Comparison of ENCODE assay signal across 28 cellular contexts in the genomic region with DNA sequence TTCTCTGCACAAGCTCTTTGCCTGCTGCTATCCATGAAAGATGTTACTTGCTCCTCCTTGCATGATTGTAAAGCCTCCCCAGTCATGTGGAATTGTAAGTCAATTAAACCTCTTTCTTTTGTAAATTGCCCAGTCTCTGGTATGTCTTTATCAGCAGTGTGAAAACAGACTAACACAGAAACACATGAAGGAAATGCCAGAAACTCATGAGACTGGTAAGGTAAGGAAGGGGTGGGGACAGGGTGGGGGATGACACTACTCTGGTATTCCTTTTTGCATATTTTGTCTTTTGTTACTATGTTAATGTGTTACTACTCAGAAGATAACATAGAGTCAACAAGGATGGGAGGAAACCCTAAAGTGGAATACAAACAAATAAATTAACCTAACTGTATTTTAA.
"Had no signal": no experiment of that assay in that cellular context is flagged by ENCODE, and none has a peak within 500 bp of the region (broad histone marks: within the 10 kb centered on the region; RNA-seq: fewer than 3 reads in every experiment).

No MANE protein-coding gene starts in this region.

- H3K9ac ChIP-seq: neural progenitor cell, parathyroid adenoma had no signal

- H3K36me3 ChIP-seq: neural progenitor cell had no signal

- H3K79me2 ChIP-seq: hepatocyte, parathyroid adenoma had no signal

- H3K4me1 Mint-ChIP-seq: nephron; neural progenitor cell; stimulated activated naive B cell treated with anti-CD40 and anti-IgM and Interleukin-4, amounts not matched to agents 10 μg/mL and 1 μg/mL and 100 μg/mL, for 72 hours had no signal

- H3K27me3 ChIP-seq: colonic mucosa, esophagus muscularis mucosa, foreskin keratinocyte, gastroesophageal sphincter, heart left ventricle, hepatocyte, neural progenitor cell, right lobe of liver, tibial nerve, vagina had no signal

- H3K4me2 ChIP-seq: hepatocyte, neural progenitor cell had no signal

- H3K4me1 ChIP-seq: colonic mucosa, esophagus muscularis mucosa, foreskin keratinocyte, gastroesophageal sphincter, heart left ventricle, neural progenitor cell, parathyroid adenoma, right lobe of liver, tibial nerve, vagina had no signal

- H3K27ac Mint-ChIP-seq: dendritic cell treated with granulocyte-macrophage colony-stimulating factor and Interleukin-4, amounts not matched to agents 40 ng/mL and 50 ng/mL, for 4 days; naive thymus-derived CD4-positive, alpha-beta T cell; nephron; neural progenitor cell; progenitor cell of endocrine pancreas; stimulated activated naive B cell treated with anti-CD40 and anti-IgM and Interleukin-4, amounts not matched to agents 10 μg/mL and 1 μg/mL and 100 μg/mL, for 72 hours; stimulated activated naive CD8-positive, alpha-beta T cell treated with anti-CD3 and anti-CD28 coated beads, Interleukin-15, Interleukin-2, amounts not matched to agents 100 ng/mL and 50 ng/mL, for 24 hours had no signal

- H3K27me3 Mint-ChIP-seq: dendritic cell treated with granulocyte-macrophage colony-stimulating factor and Interleukin-4, amounts not matched to agents 40 ng/mL and 50 ng/mL, for 4 days; naive thymus-derived CD4-positive, alpha-beta T cell; progenitor cell of endocrine pancreas; stimulated activated naive B cell treated with anti-CD40 and anti-IgM and Interleukin-4, amounts not matched to agents 10 μg/mL and 1 μg/mL and 100 μg/mL, for 72 hours; stimulated activated naive CD8-positive, alpha-beta T cell treated with anti-CD3 and anti-CD28 coated beads, Interleukin-15, Interleukin-2, amounts not matched to agents 100 ng/mL and 50 ng/mL, for 24 hours had no signal

- H3K9me3 ChIP-seq: colonic mucosa, esophagus muscularis mucosa, gastroesophageal sphincter, right lobe of liver, thoracic aorta, vagina had no signal

- FAIRE-seq: endothelial cell of umbilical vein, small intestine had no signal

- H3K27ac ChIP-seq: colonic mucosa, esophagus muscularis mucosa, foreskin keratinocyte, gastroesophageal sphincter, heart left ventricle, hepatocyte, neural progenitor cell, parathyroid adenoma, right lobe of liver, thoracic aorta, tibial nerve, vagina had no signal

- DNase-seq: colonic mucosa; effector CD8-positive, alpha-beta T cell; foreskin keratinocyte; heart left ventricle; kidney; mesenchymal stem cell; midbrain; naive thymus-derived CD4-positive, alpha-beta T cell; right lobe of liver; small intestine; stimulated activated CD4-positive, alpha-beta T cell treated with anti-CD3 and anti-CD28 coated beads, Interleukin-15, amount 100 ng/mL, for 24 hours; stimulated activated CD4-positive, alpha-beta T cell treated with anti-CD3 and anti-CD28 coated beads, Interleukin-2, amount 100 ng/mL, for 48 hours; stimulated activated naive B cell treated with anti-CD40 and anti-IgM and Interleukin-4, amounts not matched to agents 10 μg/mL and 1 μg/mL and 100 μg/mL, for 72 hours had no signal

- H3K4me3 ChIP-seq: colonic mucosa, esophagus muscularis mucosa, gastroesophageal sphincter, heart left ventricle, hepatocyte, lung, neural progenitor cell, right lobe of liver, thoracic aorta, tibial nerve, vagina had no signal

- H2AFZ ChIP-seq: hepatocyte, neural progenitor cell, parathyroid adenoma had no signal

- ATAC-seq: foreskin keratinocyte; gastroesophageal sphincter; heart left ventricle; left lobe of liver; naive thymus-derived CD4-positive, alpha-beta T cell; right lobe of liver; stimulated activated naive B cell treated with anti-CD40 and anti-IgM and Interleukin-4, amounts not matched to agents 10 μg/mL and 1 μg/mL and 100 μg/mL, for 72 hours had no signal

- H3K4me3 Mint-ChIP-seq: dendritic cell treated with granulocyte-macrophage colony-stimulating factor and Interleukin-4, amounts not matched to agents 40 ng/mL and 50 ng/mL, for 4 days; naive thymus-derived CD4-positive, alpha-beta T cell; nephron; neural progenitor cell; stimulated activated naive B cell treated with anti-CD40 and anti-IgM and Interleukin-4, amounts not matched to agents 10 μg/mL and 1 μg/mL and 100 μg/mL, for 72 hours; stimulated activated naive CD8-positive, alpha-beta T cell treated with anti-CD3 and anti-CD28 coated beads, Interleukin-15, Interleukin-2, amounts not matched to agents 100 ng/mL and 50 ng/mL, for 24 hours had no signal
